8 cellular contexts compared by ENCODE assay signal in the genomic region with DNA sequence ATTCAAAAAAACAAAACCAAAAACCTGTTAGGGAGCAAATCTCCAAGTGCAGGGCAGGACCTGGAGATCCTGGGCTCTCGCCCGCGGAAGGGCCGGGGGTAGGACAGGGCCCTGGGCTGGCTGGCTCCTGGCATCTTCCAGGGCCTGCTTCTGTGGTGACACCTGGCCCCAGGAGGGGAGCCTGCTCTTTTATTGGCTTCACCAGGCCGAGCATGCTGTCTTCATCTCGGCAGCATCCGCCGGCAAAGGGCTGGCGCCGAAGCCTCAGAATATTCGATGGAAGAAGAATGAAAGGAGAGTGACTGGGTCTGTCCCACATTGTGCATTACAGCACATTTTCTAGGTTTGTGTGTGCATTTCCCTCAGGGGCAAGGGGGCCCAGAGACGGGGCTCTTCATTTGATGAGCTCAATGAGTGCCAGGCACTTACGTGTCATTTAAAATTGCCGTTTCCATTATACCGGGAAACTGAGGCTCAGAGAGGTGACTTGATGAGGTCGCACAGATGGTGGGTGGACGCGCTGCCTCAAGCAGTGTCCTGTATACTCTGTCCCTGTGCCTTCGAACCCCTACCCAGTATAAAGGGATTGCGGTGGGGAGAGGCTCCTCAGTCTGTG.
DNase-seq lines count a peak whose midpoint lies in the region; ATAC-seq and TF ChIP-seq lines count a peak whose summit lies in the region.

No MANE protein-coding gene starts in this region.

- H3K4me3 ChIP-seq in CD8-positive, alpha-beta memory T cell (ENCODE audit: low read length), result peak overlapping the region; percentile 64
- peak overlapping the region; percentile 78 for H3K4me3 ChIP-seq in Loucy (ENCODE audit: low read length, poor library complexity, severe bottlenecking)
- peak overlapping the region; percentile 59 to 65 for H3K4me3 ChIP-seq in cardiac fibroblast (replicated peaks in 1 of 2; ENCODE audit: low read depth in 2 of 2, low read length in 2 of 2)
- peak overlapping the region; percentile 68 for H3K4me3 ChIP-seq in lung

- peak overlapping the region in 5 of 8 donors; percentile 60 to 95 (median 82) for H3K27ac Mint-ChIP-seq in CD8-positive, alpha-beta memory T cell
- H3K27ac Mint-ChIP-seq in type B pancreatic cell, result peak overlapping the region; percentile 99

- WGBS in lung, 2 donors, result 34 to 38% methylated on average over 20 of the region's 20 CpGs

- POLR2A ChIA-PET in CD8-positive, alpha-beta memory T cell (lab: Charles Lee), result interaction anchor here (2.4 to 2.6 kb wide), 2 partner anchors 70 to 71 kb away, joined by 12 to 34 read pairs; a partner anchor contains a TSS

- no peak for DNase-seq in CD8-positive, alpha-beta memory T cell
- DNase-seq in cardiac fibroblast (ENCODE audit: low read depth in 2 of 2) (no peak), lung (ENCODE audit: low spot score) (no peak), type B pancreatic cell (ENCODE audit: extremely low spot score, unreplicated experiment) (no peak), 8988T (no peak), sciatic nerve (ENCODE audit: low spot score) (no peak)

- H3K36me3 Mint-ChIP-seq in CD8-positive, alpha-beta memory T cell, result peaks cover 0 to 1% (median 0%) of the 10 kb centered on the region in 3 donors
- H3K36me3 Mint-ChIP-seq in type B pancreatic cell, result no peaks in the 10 kb centered on the region

- no peak for ATAC-seq in lung (ENCODE audit: insufficient read depth, low FRiP score)
- ATAC-seq in sciatic nerve, result no peak
- ATAC-seq in HG02798 (IDR thresholded peaks at IDR 0.05; ENCODE audit: poor library complexity, unreplicated experiment), result no peak

- H3K9me3 ChIP-seq in CD8-positive, alpha-beta memory T cell (ENCODE audit: low read length), result no peaks in the 10 kb centered on the region
- H3K9me3 ChIP-seq in Loucy (ENCODE audit: insufficient read depth, low read depth, low read length) (no peaks in the 10 kb centered on the region), lung (ENCODE audit: control insufficient read depth in 2 of 2, insufficient read depth in 1 of 2, low read length in 1 of 2) (no peaks in the 10 kb centered on the region)

- TF ChIP-seq CTCF in Loucy (conservative IDR thresholded peaks at IDR 0.05; ENCODE audit: low read length) (no peak), cardiac fibroblast (IDR thresholded peaks at IDR 0.05; ENCODE audit: low read depth, low read length) (no peak), lung (IDR thresholded peaks at IDR 0.05; ENCODE audit: control extremely low read depth, extremely low read depth) (no peak), type B pancreatic cell (conservative IDR thresholded peaks at IDR 0.05) (no peak)

- peak overlapping the region; percentile 81 for H3K9ac ChIP-seq in Loucy (ENCODE audit: low read depth, low read length, poor library complexity, severe bottlenecking)

- intact Hi-C loops in sciatic nerve (cut with DNase I), result no loop called here

- peak overlapping the region; percentile 59 for H3K27ac ChIP-seq in CD8-positive, alpha-beta memory T cell (ENCODE audit: low read depth, low read length)
- peak overlapping the region; percentile 98 to 100 for H3K27ac ChIP-seq in lung (ENCODE audit: low read depth in 1 of 2, low read length in 1 of 2)

- H3K4me1 Mint-ChIP-seq in CD8-positive, alpha-beta memory T cell, result peaks cover 10 to 22% (median 21%) of the 10 kb centered on the region in 3 donors
- H3K4me1 Mint-ChIP-seq in type B pancreatic cell (ENCODE audit: unreplicated experiment), result peaks cover 12% of the 10 kb centered on the region

- peak overlapping the region; percentile 88 for H2AFZ ChIP-seq in Loucy (ENCODE audit: low read length)

- H3K4me3 Mint-ChIP-seq in CD8-positive, alpha-beta memory T cell, result peak overlapping the region; percentile 89 to 94 (median 91)
- peak overlapping the region; percentile 96 for H3K4me3 Mint-ChIP-seq in type B pancreatic cell

- H3K27me3 Mint-ChIP-seq in CD8-positive, alpha-beta memory T cell, result no peaks in the 10 kb centered on the region
- H3K27me3 Mint-ChIP-seq in type B pancreatic cell, result no peaks in the 10 kb centered on the region

- H3K36me3 ChIP-seq in CD8-positive, alpha-beta memory T cell (ENCODE audit: insufficient read depth, low read length), result no peaks in the 10 kb centered on the region
- H3K36me3 ChIP-seq in Loucy (ENCODE audit: insufficient read depth, low read length) (no peaks in the 10 kb centered on the region), lung (ENCODE audit: control insufficient read depth in 2 of 2, insufficient read depth in 2 of 2, low read length in 2 of 2) (no peaks in the 10 kb centered on the region)

- CTCF ChIA-PET in CD8-positive, alpha-beta memory T cell (lab: Charles Lee), result interaction anchor here (1.6 kb wide), 1 partner anchor 216 kb away, joined by 3 read pairs; no protein-coding TSS in a partner anchor

- H3K79me2 ChIP-seq in Loucy (ENCODE audit: insufficient read depth, low read length), result no peaks in the 10 kb centered on the region

- no peaks in the 10 kb centered on the region for H3K9me2 ChIP-seq in Loucy (replicated peaks; ENCODE audit: low read depth, low read length)

- no peaks in the 10 kb centered on the region for H3K9me3 Mint-ChIP-seq in CD8-positive, alpha-beta memory T cell
- no peaks in the 10 kb centered on the region for H3K9me3 Mint-ChIP-seq in type B pancreatic cell

- no peaks in the 10 kb centered on the region for H4K20me1 ChIP-seq in Loucy (ENCODE audit: insufficient read depth, low read length, poor library complexity, severe bottlenecking)

- peak overlapping the region; percentile 83 for H3K4me2 ChIP-seq in Loucy (ENCODE audit: low read depth, low read length, poor library complexity, severe bottlenecking)

- peaks cover 13% of the 10 kb centered on the region for H3K4me1 ChIP-seq in CD8-positive, alpha-beta memory T cell (ENCODE audit: insufficient read depth, low read length)
- H3K4me1 ChIP-seq in Loucy (ENCODE audit: insufficient read depth, low read length, poor library complexity, severe bottlenecking), result peaks cover 14% of the 10 kb centered on the region
- no peaks in the 10 kb centered on the region for H3K4me1 ChIP-seq in lung (ENCODE audit: control insufficient read depth in 2 of 2, insufficient read depth in 2 of 2, low read length in 2 of 2)

- H3F3A ChIP-seq in Loucy (ENCODE audit: low read depth), result peaks cover 4% of the 10 kb centered on the region; the same call in 1 of the 2 replicates

- no peaks in the 10 kb centered on the region for H3K27me3 ChIP-seq in CD8-positive, alpha-beta memory T cell (ENCODE audit: insufficient read depth, low read length, poor library complexity, severe bottlenecking)
- H3K27me3 ChIP-seq in Loucy (ENCODE audit: insufficient read depth, low read length, poor library complexity, severe bottlenecking) (no peaks in the 10 kb centered on the region), lung (ENCODE audit: control insufficient read depth, insufficient read depth) (no peaks in the 10 kb centered on the region)
